In the genomic region with DNA sequence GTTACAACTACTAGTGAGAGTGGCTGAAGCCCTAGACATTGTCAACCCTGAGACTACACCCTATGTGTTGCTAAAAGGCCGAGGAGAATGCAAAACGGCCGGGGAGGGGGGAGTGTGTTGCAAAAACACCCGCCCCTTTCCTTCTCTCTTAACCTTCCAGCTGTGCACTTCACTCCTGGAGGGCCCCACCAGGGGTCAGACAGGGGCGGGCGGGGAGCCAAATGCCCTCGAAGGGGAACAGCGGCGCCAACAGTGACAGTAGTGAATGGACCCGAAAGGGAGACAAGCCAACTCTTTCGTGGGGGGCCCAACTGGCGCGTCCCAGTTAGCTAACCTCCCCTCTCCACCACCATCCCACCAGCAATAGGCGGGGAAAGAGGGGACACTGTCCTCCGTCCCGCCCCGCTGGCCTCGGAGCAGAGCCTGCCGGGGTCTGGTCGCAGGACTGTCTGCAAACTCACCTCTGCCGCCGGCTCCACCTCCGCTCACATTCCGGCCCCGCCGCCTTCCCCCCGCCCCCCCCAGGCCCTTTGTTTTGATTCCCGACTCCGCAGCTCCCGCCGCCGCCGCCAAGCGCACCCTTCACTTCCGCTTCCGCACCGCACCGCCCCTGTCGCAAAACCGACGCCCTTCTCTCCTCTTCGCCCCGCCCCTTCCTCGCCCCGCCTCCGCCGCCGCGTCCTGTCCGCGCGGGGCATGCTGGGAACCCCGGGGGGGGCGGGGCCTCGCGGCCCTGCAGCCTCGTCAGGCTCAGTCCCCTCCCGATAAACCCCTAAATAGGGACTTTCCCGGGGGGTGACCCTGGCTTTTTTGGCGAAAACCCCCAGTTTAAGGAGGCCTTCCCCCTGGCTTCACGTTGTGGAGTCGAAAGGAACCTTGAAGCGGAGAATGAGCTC, we compare ENCODE assay signal across 8 cellular contexts. TPM values are rescaled to one million over a fixed set of nuclear protein-coding genes. Genes with fewer than 3 reads are reported as not detected.
DNase-seq lines count a peak whose midpoint lies in the region; ATAC-seq and TF ChIP-seq lines count a peak whose summit lies in the region.

A gene with protein sequence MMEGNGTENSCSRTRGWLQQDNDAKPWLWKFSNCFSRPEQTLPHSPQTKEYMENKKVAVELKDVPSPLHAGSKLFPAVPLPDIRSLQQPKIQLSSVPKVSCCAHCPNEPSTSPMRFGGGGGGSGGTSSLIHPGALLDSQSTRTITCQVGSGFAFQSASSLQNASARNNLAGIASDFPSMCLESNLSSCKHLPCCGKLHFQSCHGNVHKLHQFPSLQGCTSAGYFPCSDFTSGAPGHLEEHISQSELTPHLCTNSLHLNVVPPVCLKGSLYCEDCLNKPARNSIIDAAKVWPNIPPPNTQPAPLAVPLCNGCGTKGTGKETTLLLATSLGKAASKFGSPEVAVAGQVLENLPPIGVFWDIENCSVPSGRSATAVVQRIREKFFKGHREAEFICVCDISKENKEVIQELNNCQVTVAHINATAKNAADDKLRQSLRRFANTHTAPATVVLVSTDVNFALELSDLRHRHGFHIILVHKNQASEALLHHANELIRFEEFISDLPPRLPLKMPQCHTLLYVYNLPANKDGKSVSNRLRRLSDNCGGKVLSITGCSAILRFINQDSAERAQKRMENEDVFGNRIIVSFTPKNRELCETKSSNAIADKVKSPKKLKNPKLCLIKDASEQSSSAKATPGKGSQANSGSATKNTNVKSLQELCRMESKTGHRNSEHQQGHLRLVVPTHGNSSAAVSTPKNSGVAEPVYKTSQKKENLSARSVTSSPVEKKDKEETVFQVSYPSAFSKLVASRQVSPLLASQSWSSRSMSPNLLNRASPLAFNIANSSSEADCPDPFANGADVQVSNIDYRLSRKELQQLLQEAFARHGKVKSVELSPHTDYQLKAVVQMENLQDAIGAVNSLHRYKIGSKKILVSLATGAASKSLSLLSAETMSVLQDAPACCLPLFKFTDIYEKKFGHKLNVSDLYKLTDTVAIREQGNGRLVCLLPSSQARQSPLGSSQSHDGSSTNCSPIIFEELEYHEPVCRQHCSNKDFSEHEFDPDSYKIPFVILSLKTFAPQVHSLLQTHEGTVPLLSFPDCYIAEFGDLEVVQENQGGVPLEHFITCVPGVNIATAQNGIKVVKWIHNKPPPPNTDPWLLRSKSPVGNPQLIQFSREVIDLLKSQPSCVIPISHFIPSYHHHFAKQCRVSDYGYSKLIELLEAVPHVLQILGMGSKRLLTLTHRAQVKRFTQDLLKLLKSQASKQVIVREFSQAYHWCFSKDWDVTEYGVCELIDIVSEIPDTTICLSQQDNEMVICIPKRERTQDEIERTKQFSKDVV (N-terminal part only) (minus strand): TSS at position 598 of the 896 bp plus-strand sequence. CDS start 3,921 bp downstream, outside the sequence.

- peaks cover 27% of the 10 kb centered on the region for H3K4me1 ChIP-seq in osteoblast (ENCODE audit: insufficient read depth, low read length)
- H3K4me1 ChIP-seq in testis, result peaks cover 6% of the 10 kb centered on the region

- H3K27ac Mint-ChIP-seq in activated naive CD4-positive, alpha-beta T cell treated with anti-CD3 and anti-CD28 coated beads, Interleukin-2, amount 50 U/mL, for 72 hours, result peak within 1 kb of the TSS; percentile 96 to 97

- intact Hi-C loops in testis (cut with DNase I; ENCODE audit: low total_unique reads), result no loop called here

- no peaks in the 10 kb centered on the region for H4K20me1 ChIP-seq in osteoblast (ENCODE audit: insufficient read depth, low read length)

- H3K4me3 ChIP-seq in osteoblast (ENCODE audit: insufficient read depth, low read length) (peak within 1 kb of the TSS; percentile 94), testis (peak within 1 kb of the TSS; percentile 79 to 85)

- TF ChIP-seq POLR2A in testis (IDR thresholded peaks at IDR 0.05), result peak; percentile 99

- peaks cover 32% of the 10 kb centered on the region for H3K79me2 ChIP-seq in osteoblast (ENCODE audit: insufficient read depth, low read length)

- WGBS in testis, 2 donors, result 0 to 1% methylated on average over 52 to 62 of the region's 63 CpGs

- no peaks in the 10 kb centered on the region for H3K27me3 ChIP-seq in osteoblast (ENCODE audit: insufficient read depth, low read length)
- no peaks in the 10 kb centered on the region for H3K27me3 ChIP-seq in testis

- H3K9me3 ChIP-seq in osteoblast (ENCODE audit: low read depth, low read length) (no peaks in the 10 kb centered on the region), testis (no peaks in the 10 kb centered on the region)

- peak; percentile 90 for DNase-seq in GM10266 (ENCODE audit: extremely low spot score)
- DNase-seq in NCI-H1105 (lab: John Stamatoyannopoulos, UW), result peak; percentile 92
- DNase-seq in SKM-1 (lab: John Stamatoyannopoulos, UW; ENCODE audit: unreplicated experiment), result peak; percentile 84
- peak; percentile 99 to 100 for DNase-seq in activated naive CD4-positive, alpha-beta T cell treated with anti-CD3 and anti-CD28 coated beads, Interleukin-2, amount 50 U/mL, for 72 hours (ENCODE audit: low spot score in 2 of 2)
- no peak for DNase-seq in glomerular endothelial cell (ENCODE audit: extremely low read depth, low read depth, low spot score)
- DNase-seq in osteoblast (ENCODE audit: insufficient read length, low spot score, missing footprints), result peak; percentile 92
- DNase-seq in testis, result peak; percentile 98

- TF ChIP-seq CTCF in GM10266 (IDR thresholded peaks at IDR 0.05; ENCODE audit: control insufficient read depth, insufficient read depth, low read depth, missing control alignments) (peak; percentile 45), osteoblast (IDR thresholded peaks at IDR 0.05; ENCODE audit: extremely low read depth, low read depth, low read length) (peak; percentile 28), testis (IDR thresholded peaks at IDR 0.05) (peak in 1 of 3 experiments; percentile 24)

- H3K4me2 ChIP-seq in osteoblast (ENCODE audit: insufficient read depth, low read length), result peak within 1 kb of the TSS; percentile 100

- H2AFZ ChIP-seq in osteoblast (ENCODE audit: low read length), result peak within 1 kb of the TSS; percentile 98

- H3K36me3 ChIP-seq in osteoblast (ENCODE audit: insufficient read depth, low read length) (peaks cover 14% of the 10 kb centered on the region), testis (ENCODE audit: low read depth, missing control alignments) (no peaks in the 10 kb centered on the region)

- H3K27ac ChIP-seq in osteoblast (ENCODE audit: low read depth, low read length) (peak within 1 kb of the TSS; percentile 100), testis (peak within 1 kb of the TSS; percentile 98 to 99)

- H3K9me3 Mint-ChIP-seq in activated naive CD4-positive, alpha-beta T cell treated with anti-CD3 and anti-CD28 coated beads, Interleukin-2, amount 50 U/mL, for 72 hours, result peaks cover 0 to 3% of the 10 kb centered on the region in 2 donors

- peak; percentile 41 for ATAC-seq in HG02623 (IDR thresholded peaks at IDR 0.05; ENCODE audit: unreplicated experiment)
- ATAC-seq in activated naive CD4-positive, alpha-beta T cell treated with anti-CD3 and anti-CD28 coated beads, Interleukin-2, amount 50 U/mL, for 72 hours, result peak; percentile 73 to 76

- H3K36me3 Mint-ChIP-seq in activated naive CD4-positive, alpha-beta T cell treated with anti-CD3 and anti-CD28 coated beads, Interleukin-2, amount 50 U/mL, for 72 hours, result peaks cover 18 to 19% of the 10 kb centered on the region in 2 donors

RNA-seq across cellular contexts. Expression of the gene that starts here (rescaled TPM):
- 100 to 1,000 TPM in 1 of 2 donors, 10 to 100 TPM in 1; 70.8 to 134 TPM for total RNA-seq in activated naive CD4-positive, alpha-beta T cell treated with anti-CD3 and anti-CD28 coated beads, Interleukin-2, amount 50 U/mL, for 72 hours
- total RNA-seq in glomerular endothelial cell (19.1 and 25.4 TPM in 2 replicates), osteoblast (25.0 and 25.7 TPM in 2 replicates), testis (10 to 100 TPM; 49.7 to 57.9 TPM)
- 30.9 TPM for polyA plus RNA-seq in testis (ENCODE audit: insufficient read depth, low read depth, low replicate concordance)
